Comparison of ENCODE assay signal across 14 cellular contexts in the genomic region with DNA sequence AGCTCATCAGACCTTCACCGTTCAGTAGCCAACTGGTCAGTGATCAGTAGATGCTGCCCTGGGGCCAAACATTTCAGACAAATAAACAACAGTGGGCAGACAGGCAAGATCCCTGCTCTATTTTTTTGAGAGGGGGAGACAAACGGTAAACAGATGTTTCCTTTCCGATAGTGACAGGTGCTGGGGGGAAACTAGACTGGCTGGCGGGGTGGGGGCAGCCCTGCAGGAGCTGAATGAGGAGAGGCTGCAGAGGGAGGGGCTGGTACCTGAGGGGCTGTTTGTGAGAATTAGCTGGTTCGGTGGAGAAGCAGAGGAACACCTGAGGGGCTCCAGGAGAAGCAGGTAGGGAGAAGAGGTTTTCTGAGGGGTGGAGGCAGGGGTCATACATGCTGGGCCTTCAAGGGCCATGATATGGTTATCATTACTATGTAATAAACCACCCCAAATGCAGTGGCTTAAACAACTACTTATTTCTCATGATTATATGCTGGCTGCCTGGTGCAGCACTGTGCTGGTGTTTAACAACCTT. TPM values are rescaled to one million over a fixed set of nuclear protein-coding genes. Genes with fewer than 3 reads are reported as not detected.
DNase-seq lines count a peak whose midpoint lies in the region; ATAC-seq and TF ChIP-seq lines count a peak whose summit lies in the region.
"Had no signal": no experiment of that assay in that cellular context is flagged by ENCODE, and none has a peak within 500 bp of the region (broad histone marks: within the 10 kb centered on the region; RNA-seq: fewer than 3 reads in every experiment).

No MANE protein-coding gene starts in this region.

- no peaks in the 10 kb centered on the region for H3K9me3 Mint-ChIP-seq in activated T-cell treated with anti-CD3 and anti-CD28 coated beads, Interleukin-2, amount 50 U/mL, for 72 hours
- H3K9me3 Mint-ChIP-seq in IgD-negative memory B cell: no peaks in the 10 kb centered on the region
- no peaks in the 10 kb centered on the region for H3K9me3 Mint-ChIP-seq in activated naive CD8-positive, alpha-beta T cell treated with anti-CD3 and anti-CD28 coated beads, Interleukin-2, amount 10 ng/mL, durations not matched to agents 7 days and 5 days

- no peak overlapping the region for H3K4me3 ChIP-seq in osteoblast (ENCODE audit: insufficient read depth, low read length)
- H3K4me3 ChIP-seq in aorta (ENCODE audit: low read length in 2 of 2): no peak overlapping the region
- H3K4me3 ChIP-seq in left lung: no peak overlapping the region
- no peak overlapping the region for H3K4me3 ChIP-seq in tibial nerve
- H3K4me3 ChIP-seq: cardiac muscle cell, gastrocnemius medialis, upper lobe of left lung had no signal

- no peaks in the 10 kb centered on the region for H3K4me1 ChIP-seq in osteoblast (ENCODE audit: insufficient read depth, low read length)
- H3K4me1 ChIP-seq in aorta (ENCODE audit: control insufficient read depth in 1 of 2, insufficient read depth in 2 of 2, low read length in 2 of 2): no peaks in the 10 kb centered on the region
- H3K4me1 ChIP-seq in left lung: peaks cover 0 to 3% of the 10 kb centered on the region in 2 donors
- H3K4me1 ChIP-seq in tibial nerve: peaks cover 0 to 13% (median 0%) of the 10 kb centered on the region in 4 donors
- H3K4me1 ChIP-seq: gastrocnemius medialis, upper lobe of left lung had no signal

- no peak for TF ChIP-seq EP300 in tibial nerve (IDR thresholded peaks at IDR 0.05)

- POLR2A ChIA-PET in activated naive CD8-positive, alpha-beta T cell treated with anti-CD3 and anti-CD28 coated beads, Interleukin-2, amount 10 ng/mL, durations not matched to agents 7 days and 5 days (lab: Charles Lee): interaction anchor here (0.9 to 3.2 kb wide), 4 partner anchors 9 to 51 kb away, joined by 3 to 26 read pairs (median 4); a partner anchor contains a TSS

- H3K79me2 ChIP-seq in osteoblast (ENCODE audit: insufficient read depth, low read length): peaks cover 2% of the 10 kb centered on the region

- 75 to 81% methylated on average over 5 of the region's 5 CpGs for WGBS in aorta, 2 donors
- WGBS in tibial nerve, 2 donors: 73 to 77% methylated on average over 5 of the region's 5 CpGs

- peaks cover 24% of the 10 kb centered on the region for H3K36me3 ChIP-seq in osteoblast (ENCODE audit: insufficient read depth, low read length)
- peaks cover 0 to 4% of the 10 kb centered on the region in 2 donors for H3K36me3 ChIP-seq in aorta (ENCODE audit: control insufficient read depth in 1 of 2, insufficient read depth in 2 of 2, low read length in 1 of 2)
- H3K36me3 ChIP-seq in left lung: peaks cover 0 to 66% of the 10 kb centered on the region in 2 donors
- H3K36me3 ChIP-seq in tibial nerve: peaks cover 0 to 77% (median 6%) of the 10 kb centered on the region in 3 donors

- no peaks in the 10 kb centered on the region for H3K27me3 Mint-ChIP-seq in activated T-cell treated with anti-CD3 and anti-CD28 coated beads, Interleukin-2, amount 50 U/mL, for 72 hours (ENCODE audit: low read depth)
- no peaks in the 10 kb centered on the region for H3K27me3 Mint-ChIP-seq in IgD-negative memory B cell
- no peaks in the 10 kb centered on the region for H3K27me3 Mint-ChIP-seq in activated naive CD8-positive, alpha-beta T cell treated with anti-CD3 and anti-CD28 coated beads, Interleukin-2, amount 10 ng/mL, durations not matched to agents 7 days and 5 days

- DNase-seq in activated T-cell treated with anti-CD3 and anti-CD28 coated beads, Interleukin-2, amount 50 U/mL, for 72 hours: no peak
- DNase-seq in activated T-cell treated with anti-CD3 and anti-CD28 coated beads for 4 hours (no peak), osteoblast (ENCODE audit: insufficient read length, low spot score, missing footprints) (peak; percentile 60), aorta (no peak), left lung (no peak), tibial nerve (ENCODE audit: low spot score in 2 of 2) (no peak)
- no peak for DNase-seq in activated naive CD8-positive, alpha-beta T cell treated with anti-CD3 and anti-CD28 coated beads, Interleukin-2, amount 10 ng/mL, durations not matched to agents 7 days and 5 days
- DNase-seq: DMS53, gastrocnemius medialis, mesenchymal stem cell, upper lobe of left lung had no signal

- TF ChIP-seq CTCF in osteoblast (IDR thresholded peaks at IDR 0.05; ENCODE audit: extremely low read depth, low read depth, low read length) (no peak), left lung (IDR thresholded peaks at IDR 0.05) (no peak), tibial nerve (IDR thresholded peaks at IDR 0.05) (no peak)

- H3K27ac ChIP-seq in osteoblast (ENCODE audit: low read depth, low read length) (no peak overlapping the region), aorta (ENCODE audit: low read depth in 1 of 2, low read length in 2 of 2) (no peak overlapping the region), left lung (no peak overlapping the region), tibial nerve (no peak overlapping the region)
- H3K27ac ChIP-seq: cardiac muscle cell, gastrocnemius medialis, upper lobe of left lung, VCaP had no signal

- H3K36me3 Mint-ChIP-seq in activated T-cell treated with anti-CD3 and anti-CD28 coated beads, Interleukin-2, amount 50 U/mL, for 72 hours (ENCODE audit: insufficient read depth in 2 of 2): peaks cover 5 to 14% of the 10 kb centered on the region in 2 donors
- no peaks in the 10 kb centered on the region for H3K36me3 Mint-ChIP-seq in IgD-negative memory B cell
- H3K36me3 Mint-ChIP-seq in activated naive CD8-positive, alpha-beta T cell treated with anti-CD3 and anti-CD28 coated beads, Interleukin-2, amount 10 ng/mL, durations not matched to agents 7 days and 5 days: peaks cover 43% of the 10 kb centered on the region

- no peak overlapping the region for H3K4me2 ChIP-seq in osteoblast (ENCODE audit: insufficient read depth, low read length)

- H3K9me3 ChIP-seq in osteoblast (ENCODE audit: low read depth, low read length): no peaks in the 10 kb centered on the region
- no peaks in the 10 kb centered on the region for H3K9me3 ChIP-seq in aorta (ENCODE audit: control insufficient read depth, low read length)
- no peaks in the 10 kb centered on the region for H3K9me3 ChIP-seq in left lung
- H3K9me3 ChIP-seq in tibial nerve: no peaks in the 10 kb centered on the region
- H3K9me3 ChIP-seq: gastrocnemius medialis, upper lobe of left lung had no signal

- peaks cover 5% of the 10 kb centered on the region for H4K20me1 ChIP-seq in osteoblast (ENCODE audit: insufficient read depth, low read length)

- intact Hi-C loops in aorta (cut with DNase I): no loop called here
- intact Hi-C loops in left lung (cut with DNase I): no loop called here

- peak overlapping the region; percentile 42 to 79 for H3K4me3 Mint-ChIP-seq in activated T-cell treated with anti-CD3 and anti-CD28 coated beads, Interleukin-2, amount 50 U/mL, for 72 hours
- H3K4me3 Mint-ChIP-seq in IgD-negative memory B cell: peak overlapping the region; percentile 25 to 72 (median 52)
- H3K4me3 Mint-ChIP-seq in activated naive CD8-positive, alpha-beta T cell treated with anti-CD3 and anti-CD28 coated beads, Interleukin-2, amount 10 ng/mL, durations not matched to agents 7 days and 5 days: peak overlapping the region; percentile 86

- no peak overlapping the region for H2AFZ ChIP-seq in osteoblast (ENCODE audit: low read length)

- no peak for ATAC-seq in activated T-cell treated with anti-CD3 and anti-CD28 coated beads, Interleukin-2, amount 50 U/mL, for 72 hours (replicated peaks in 1 of 2)
- ATAC-seq in activated naive CD8-positive, alpha-beta T cell treated with anti-CD3 and anti-CD28 coated beads, Interleukin-2, amount 10 ng/mL, durations not matched to agents 7 days and 5 days (ENCODE audit: low read depth): no peak
- no peak for ATAC-seq in aorta (ENCODE audit: low FRiP score)
- ATAC-seq in left lung: no peak
- ATAC-seq: gastrocnemius medialis had no signal

- TF ChIP-seq POLR2A in tibial nerve (IDR thresholded peaks at IDR 0.05): no peak

- H3K27me3 ChIP-seq in osteoblast (ENCODE audit: insufficient read depth, low read length) (no peaks in the 10 kb centered on the region), aorta (ENCODE audit: control insufficient read depth in 1 of 2, insufficient read depth in 2 of 2, low read length in 1 of 2) (no peaks in the 10 kb centered on the region), left lung (no peaks in the 10 kb centered on the region), tibial nerve (no peaks in the 10 kb centered on the region)
- H3K27me3 ChIP-seq: cardiac muscle cell, gastrocnemius medialis, upper lobe of left lung had no signal

- H3K27ac Mint-ChIP-seq in activated T-cell treated with anti-CD3 and anti-CD28 coated beads, Interleukin-2, amount 50 U/mL, for 72 hours: peak overlapping the region; percentile 1
- H3K27ac Mint-ChIP-seq in IgD-negative memory B cell: peak overlapping the region; percentile 27 to 65 (median 39)
- H3K27ac Mint-ChIP-seq in activated naive CD8-positive, alpha-beta T cell treated with anti-CD3 and anti-CD28 coated beads, Interleukin-2, amount 10 ng/mL, durations not matched to agents 7 days and 5 days: peak overlapping the region; percentile 89

- H3K4me1 Mint-ChIP-seq in activated T-cell treated with anti-CD3 and anti-CD28 coated beads, Interleukin-2, amount 50 U/mL, for 72 hours (ENCODE audit: low read depth): peaks cover 32% of the 10 kb centered on the region
- peaks cover 0 to 14% (median 6%) of the 10 kb centered on the region in 3 donors for H3K4me1 Mint-ChIP-seq in IgD-negative memory B cell
- H3K4me1 Mint-ChIP-seq in activated naive CD8-positive, alpha-beta T cell treated with anti-CD3 and anti-CD28 coated beads, Interleukin-2, amount 10 ng/mL, durations not matched to agents 7 days and 5 days: peaks cover 38% of the 10 kb centered on the region

RNA-seq across cellular contexts. Expression of a gene that starts 8.2 kb away (rescaled TPM):
- 10 to 100 TPM; 58.2 to 60.4 TPM for total RNA-seq in activated T-cell treated with anti-CD3 and anti-CD28 coated beads, Interleukin-2, amount 50 U/mL, for 72 hours
- polyA plus RNA-seq in IgD-negative memory B cell (11.5 TPM), aorta (10 to 100 TPM; 17.9 to 21.8 TPM)
- total RNA-seq in activated naive CD8-positive, alpha-beta T cell treated with anti-CD3 and anti-CD28 coated beads, Interleukin-2, amount 10 ng/mL, durations not matched to agents 7 days and 5 days: 10 to 100 TPM; 63.8 to 64.7 TPM
- total RNA-seq in osteoblast (102 and 127 TPM in 2 replicates), aorta (10 to 100 TPM; 83.1 to 91.2 TPM), left lung (10 to 100 TPM; 81.0 to 82.6 TPM), tibial nerve (100 to 1,000 TPM in 2 of 4 donors, 10 to 100 TPM in 2; 69.8 to 117 (median 97.7) TPM)

RNA-seq across cellular contexts. Expression of a gene that starts 50.5 kb away (rescaled TPM):
- total RNA-seq in activated T-cell treated with anti-CD3 and anti-CD28 coated beads, Interleukin-2, amount 50 U/mL, for 72 hours: 10 to 100 TPM; 68.3 to 72.3 TPM
- polyA plus RNA-seq in IgD-negative memory B cell (24.3 TPM), aorta (10 to 100 TPM in 1 of 2 donors, 1 to 10 TPM in 1; 9.1 to 36.5 TPM)
- 10 to 100 TPM; 93.6 to 96.1 TPM for total RNA-seq in activated naive CD8-positive, alpha-beta T cell treated with anti-CD3 and anti-CD28 coated beads, Interleukin-2, amount 10 ng/mL, durations not matched to agents 7 days and 5 days
- total RNA-seq in osteoblast (54.8 and 55.0 TPM in 2 replicates), aorta (10 to 100 TPM; 53.4 to 58.7 TPM), left lung (10 to 100 TPM; 42.2 to 62.6 TPM), tibial nerve (10 to 100 TPM; 36.1 to 58.6 (median 39.8) TPM)

Comparison
In these comparisons a context has a peak if more than half of its experiments do, and no peak if none do; other contexts are left out.
1. H3K27ac Mint-ChIP-seq: peak in every context shown above with its lines; median percentile 89 in activated naive CD8-positive, alpha-beta T cell treated with anti-CD3 and anti-CD28 coated beads, Interleukin-2, amount 10 ng/mL, durations not matched to agents 7 days and 5 days; 39 in IgD-negative memory B cell; 1 in activated T-cell treated with anti-CD3 and anti-CD28 coated beads, Interleukin-2, amount 50 U/mL, for 72 hours.